Comparison of ENCODE assay signal across 1 cellular context in the genomic region with DNA sequence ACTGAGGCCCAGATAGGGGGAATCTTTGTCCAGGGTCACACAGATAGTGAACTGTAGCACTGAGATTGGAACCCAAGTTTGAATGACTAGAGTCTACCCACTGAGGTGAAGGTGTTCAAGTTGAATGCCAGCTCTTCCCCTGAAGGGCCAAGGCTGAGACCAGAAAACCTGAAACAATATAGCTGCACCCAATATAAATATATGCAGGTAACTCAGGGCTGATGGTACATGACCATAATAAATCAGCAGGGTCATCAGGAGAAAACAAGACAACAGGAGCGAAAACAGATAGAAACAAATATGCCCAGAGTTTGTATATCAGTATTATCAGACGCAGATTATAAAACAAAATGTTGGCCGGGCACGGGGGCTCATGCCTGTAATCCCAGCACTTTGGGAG.
A peak's percentile ranks its signal among the peaks of the same experiment; 100 is the strongest.
TF ChIP-seq lines count a peak whose summit lies in the region.

No MANE protein-coding gene starts in this region.

TF ChIP-seq in HepG2, 621 proteins besides CTCF, POLR2A, EP300 and RAD21 (continues in another document):
- TF ChIP-seq ELF4 (CRISPR knock-in tag; IDR thresholded peaks at IDR 0.05; ENCODE audit: borderline replicate concordance), result peak; percentile 68; the same call in 1 of the 2 replicates
- TF ChIP-seq, protein P1, sequence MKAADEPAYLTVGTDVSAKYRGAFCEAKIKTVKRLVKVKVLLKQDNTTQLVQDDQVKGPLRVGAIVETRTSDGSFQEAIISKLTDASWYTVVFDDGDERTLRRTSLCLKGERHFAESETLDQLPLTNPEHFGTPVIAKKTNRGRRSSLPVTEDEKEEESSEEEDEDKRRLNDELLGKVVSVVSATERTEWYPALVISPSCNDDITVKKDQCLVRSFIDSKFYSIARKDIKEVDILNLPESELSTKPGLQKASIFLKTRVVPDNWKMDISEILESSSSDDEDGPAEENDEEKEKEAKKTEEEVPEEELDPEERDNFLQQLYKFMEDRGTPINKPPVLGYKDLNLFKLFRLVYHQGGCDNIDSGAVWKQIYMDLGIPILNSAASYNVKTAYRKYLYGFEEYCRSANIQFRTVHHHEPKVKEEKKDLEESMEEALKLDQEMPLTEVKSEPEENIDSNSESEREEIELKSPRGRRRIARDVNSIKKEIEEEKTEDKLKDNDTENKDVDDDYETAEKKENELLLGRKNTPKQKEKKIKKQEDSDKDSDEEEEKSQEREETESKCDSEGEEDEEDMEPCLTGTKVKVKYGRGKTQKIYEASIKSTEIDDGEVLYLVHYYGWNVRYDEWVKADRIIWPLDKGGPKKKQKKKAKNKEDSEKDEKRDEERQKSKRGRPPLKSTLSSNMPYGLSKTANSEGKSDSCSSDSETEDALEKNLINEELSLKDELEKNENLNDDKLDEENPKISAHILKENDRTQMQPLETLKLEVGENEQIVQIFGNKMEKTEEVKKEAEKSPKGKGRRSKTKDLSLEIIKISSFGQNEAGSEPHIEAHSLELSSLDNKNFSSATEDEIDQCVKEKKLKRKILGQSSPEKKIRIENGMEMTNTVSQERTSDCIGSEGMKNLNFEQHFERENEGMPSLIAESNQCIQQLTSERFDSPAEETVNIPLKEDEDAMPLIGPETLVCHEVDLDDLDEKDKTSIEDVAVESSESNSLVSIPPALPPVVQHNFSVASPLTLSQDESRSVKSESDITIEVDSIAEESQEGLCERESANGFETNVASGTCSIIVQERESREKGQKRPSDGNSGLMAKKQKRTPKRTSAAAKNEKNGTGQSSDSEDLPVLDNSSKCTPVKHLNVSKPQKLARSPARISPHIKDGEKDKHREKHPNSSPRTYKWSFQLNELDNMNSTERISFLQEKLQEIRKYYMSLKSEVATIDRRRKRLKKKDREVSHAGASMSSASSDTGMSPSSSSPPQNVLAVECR (CRISPR knock-in tag; IDR thresholded peaks at IDR 0.05; ENCODE audit: borderline replicate concordance), result no peak
- TF ChIP-seq ZBTB42 (CRISPR knock-in tag; IDR thresholded peaks at IDR 0.05), result no peak
- TF ChIP-seq, protein P2, sequence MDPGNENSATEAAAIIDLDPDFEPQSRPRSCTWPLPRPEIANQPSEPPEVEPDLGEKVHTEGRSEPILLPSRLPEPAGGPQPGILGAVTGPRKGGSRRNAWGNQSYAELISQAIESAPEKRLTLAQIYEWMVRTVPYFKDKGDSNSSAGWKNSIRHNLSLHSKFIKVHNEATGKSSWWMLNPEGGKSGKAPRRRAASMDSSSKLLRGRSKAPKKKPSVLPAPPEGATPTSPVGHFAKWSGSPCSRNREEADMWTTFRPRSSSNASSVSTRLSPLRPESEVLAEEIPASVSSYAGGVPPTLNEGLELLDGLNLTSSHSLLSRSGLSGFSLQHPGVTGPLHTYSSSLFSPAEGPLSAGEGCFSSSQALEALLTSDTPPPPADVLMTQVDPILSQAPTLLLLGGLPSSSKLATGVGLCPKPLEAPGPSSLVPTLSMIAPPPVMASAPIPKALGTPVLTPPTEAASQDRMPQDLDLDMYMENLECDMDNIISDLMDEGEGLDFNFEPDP (CRISPR knock-in tag; conservative IDR thresholded peaks at IDR 0.05), result 0 out of 2 replicates have a peak, but pooled peaks have one; percentile 73
- TF ChIP-seq RARG (CRISPR knock-in tag; IDR thresholded peaks at IDR 0.05; ENCODE audit: low read depth), result no peak
- TF ChIP-seq, protein P3, sequence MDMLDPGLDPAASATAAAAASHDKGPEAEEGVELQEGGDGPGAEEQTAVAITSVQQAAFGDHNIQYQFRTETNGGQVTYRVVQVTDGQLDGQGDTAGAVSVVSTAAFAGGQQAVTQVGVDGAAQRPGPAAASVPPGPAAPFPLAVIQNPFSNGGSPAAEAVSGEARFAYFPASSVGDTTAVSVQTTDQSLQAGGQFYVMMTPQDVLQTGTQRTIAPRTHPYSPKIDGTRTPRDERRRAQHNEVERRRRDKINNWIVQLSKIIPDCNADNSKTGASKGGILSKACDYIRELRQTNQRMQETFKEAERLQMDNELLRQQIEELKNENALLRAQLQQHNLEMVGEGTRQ (IDR thresholded peaks at IDR 0.05; ENCODE audit: low read depth, low read length), result no peak
- TF ChIP-seq, protein P3 (CRISPR knock-in tag; IDR thresholded peaks at IDR 0.05; ENCODE audit: borderline replicate concordance), result peak; percentile 35; the same call in 1 of the 2 replicates
- no peak for TF ChIP-seq POLR2AphosphoS5 (IDR thresholded peaks at IDR 0.05; ENCODE audit: low read depth, low read length)
- TF ChIP-seq ZNF564 (CRISPR knock-in tag; IDR thresholded peaks at IDR 0.05), result no peak
- 0 out of 2 replicates have a peak, but pooled peaks have one; percentile 14 for TF ChIP-seq ZNF788 (CRISPR knock-in tag; IDR thresholded peaks at IDR 0.05; ENCODE audit: borderline replicate concordance)
- TF ChIP-seq, protein P4, sequence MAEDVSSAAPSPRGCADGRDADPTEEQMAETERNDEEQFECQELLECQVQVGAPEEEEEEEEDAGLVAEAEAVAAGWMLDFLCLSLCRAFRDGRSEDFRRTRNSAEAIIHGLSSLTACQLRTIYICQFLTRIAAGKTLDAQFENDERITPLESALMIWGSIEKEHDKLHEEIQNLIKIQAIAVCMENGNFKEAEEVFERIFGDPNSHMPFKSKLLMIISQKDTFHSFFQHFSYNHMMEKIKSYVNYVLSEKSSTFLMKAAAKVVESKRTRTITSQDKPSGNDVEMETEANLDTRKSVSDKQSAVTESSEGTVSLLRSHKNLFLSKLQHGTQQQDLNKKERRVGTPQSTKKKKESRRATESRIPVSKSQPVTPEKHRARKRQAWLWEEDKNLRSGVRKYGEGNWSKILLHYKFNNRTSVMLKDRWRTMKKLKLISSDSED (CRISPR knock-in tag; IDR thresholded peaks at IDR 0.05), result no peak
- peak; percentile 27 for TF ChIP-seq PRPF4 (IDR thresholded peaks at IDR 0.05; ENCODE audit: low read depth, low read length, poor library complexity, severe bottlenecking)
- peak; percentile 4; the same call in 1 of the 2 replicates for TF ChIP-seq ZNF317 (CRISPR knock-in tag; IDR thresholded peaks at IDR 0.05)
- TF ChIP-seq, protein P5, sequence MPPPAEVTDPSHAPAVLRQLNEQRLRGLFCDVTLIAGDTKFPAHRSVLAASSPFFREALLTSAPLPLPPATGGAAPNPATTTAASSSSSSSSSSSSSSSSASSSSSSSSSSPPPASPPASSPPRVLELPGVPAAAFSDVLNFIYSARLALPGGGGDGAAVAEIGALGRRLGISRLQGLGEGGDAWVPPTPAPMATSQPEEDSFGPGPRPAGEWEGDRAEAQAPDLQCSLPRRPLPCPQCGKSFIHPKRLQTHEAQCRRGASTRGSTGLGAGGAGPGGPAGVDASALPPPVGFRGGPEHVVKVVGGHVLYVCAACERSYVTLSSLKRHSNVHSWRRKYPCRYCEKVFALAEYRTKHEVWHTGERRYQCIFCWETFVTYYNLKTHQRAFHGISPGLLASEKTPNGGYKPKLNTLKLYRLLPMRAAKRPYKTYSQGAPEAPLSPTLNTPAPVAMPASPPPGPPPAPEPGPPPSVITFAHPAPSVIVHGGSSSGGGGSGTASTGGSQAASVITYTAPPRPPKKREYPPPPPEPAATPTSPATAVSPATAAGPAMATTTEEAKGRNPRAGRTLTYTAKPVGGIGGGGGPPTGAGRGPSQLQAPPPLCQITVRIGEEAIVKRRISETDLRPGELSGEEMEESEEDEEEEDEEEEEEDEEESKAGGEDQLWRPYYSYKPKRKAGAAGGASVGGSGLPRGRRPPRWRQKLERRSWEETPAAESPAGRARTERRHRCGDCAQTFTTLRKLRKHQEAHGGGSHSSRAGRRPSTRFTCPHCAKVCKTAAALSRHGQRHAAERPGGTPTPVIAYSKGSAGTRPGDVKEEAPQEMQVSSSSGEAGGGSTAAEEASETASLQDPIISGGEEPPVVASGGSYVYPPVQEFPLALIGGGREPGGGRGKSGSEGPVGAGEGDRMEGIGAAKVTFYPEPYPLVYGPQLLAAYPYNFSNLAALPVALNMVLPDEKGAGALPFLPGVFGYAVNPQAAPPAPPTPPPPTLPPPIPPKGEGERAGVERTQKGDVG (CRISPR knock-in tag; IDR thresholded peaks at IDR 0.05; ENCODE audit: borderline replicate concordance), result no peak
- no peak for TF ChIP-seq ZEB1 (IDR thresholded peaks at IDR 0.05; ENCODE audit: insufficient replicate concordance, low read depth)
- TF ChIP-seq ZNF382 (CRISPR knock-in tag; IDR thresholded peaks at IDR 0.05; ENCODE audit: borderline replicate concordance), result no peak
- TF ChIP-seq MEF2D (CRISPR knock-in tag; IDR thresholded peaks at IDR 0.05), result no peak
- no peak for TF ChIP-seq MEIS1 (CRISPR knock-in tag; IDR thresholded peaks at IDR 0.05; ENCODE audit: borderline replicate concordance)
- no peak for TF ChIP-seq MYC (CRISPR knock-in tag; IDR thresholded peaks at IDR 0.05; ENCODE audit: borderline replicate concordance)
- no peak for TF ChIP-seq RNF2 (conservative IDR thresholded peaks at IDR 0.05; ENCODE audit: low read depth)
- TF ChIP-seq ZBTB38 (CRISPR knock-in tag; IDR thresholded peaks at IDR 0.05), result peak; percentile 58
- TF ChIP-seq ZFYVE20 (CRISPR knock-in tag; IDR thresholded peaks at IDR 0.05; ENCODE audit: borderline replicate concordance, low read depth), result no peak
- TF ChIP-seq KLF9 (CRISPR knock-in tag; IDR thresholded peaks at IDR 0.05; ENCODE audit: low read depth), result no peak
- no peak for TF ChIP-seq ZFP37 (CRISPR knock-in tag; IDR thresholded peaks at IDR 0.05; ENCODE audit: borderline replicate concordance)
- TF ChIP-seq ZNF234 (CRISPR knock-in tag; conservative IDR thresholded peaks at IDR 0.05), result 0 out of 2 replicates have a peak, but pooled peaks have one; percentile 34
- TF ChIP-seq, protein P6, sequence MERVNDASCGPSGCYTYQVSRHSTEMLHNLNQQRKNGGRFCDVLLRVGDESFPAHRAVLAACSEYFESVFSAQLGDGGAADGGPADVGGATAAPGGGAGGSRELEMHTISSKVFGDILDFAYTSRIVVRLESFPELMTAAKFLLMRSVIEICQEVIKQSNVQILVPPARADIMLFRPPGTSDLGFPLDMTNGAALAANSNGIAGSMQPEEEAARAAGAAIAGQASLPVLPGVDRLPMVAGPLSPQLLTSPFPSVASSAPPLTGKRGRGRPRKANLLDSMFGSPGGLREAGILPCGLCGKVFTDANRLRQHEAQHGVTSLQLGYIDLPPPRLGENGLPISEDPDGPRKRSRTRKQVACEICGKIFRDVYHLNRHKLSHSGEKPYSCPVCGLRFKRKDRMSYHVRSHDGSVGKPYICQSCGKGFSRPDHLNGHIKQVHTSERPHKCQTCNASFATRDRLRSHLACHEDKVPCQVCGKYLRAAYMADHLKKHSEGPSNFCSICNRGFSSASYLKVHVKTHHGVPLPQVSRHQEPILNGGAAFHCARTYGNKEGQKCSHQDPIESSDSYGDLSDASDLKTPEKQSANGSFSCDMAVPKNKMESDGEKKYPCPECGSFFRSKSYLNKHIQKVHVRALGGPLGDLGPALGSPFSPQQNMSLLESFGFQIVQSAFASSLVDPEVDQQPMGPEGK (CRISPR knock-in tag; IDR thresholded peaks at IDR 0.05), result no peak
- no peak for TF ChIP-seq KLF12 (CRISPR knock-in tag; IDR thresholded peaks at IDR 0.05; ENCODE audit: borderline replicate concordance)
- TF ChIP-seq, protein P7, sequence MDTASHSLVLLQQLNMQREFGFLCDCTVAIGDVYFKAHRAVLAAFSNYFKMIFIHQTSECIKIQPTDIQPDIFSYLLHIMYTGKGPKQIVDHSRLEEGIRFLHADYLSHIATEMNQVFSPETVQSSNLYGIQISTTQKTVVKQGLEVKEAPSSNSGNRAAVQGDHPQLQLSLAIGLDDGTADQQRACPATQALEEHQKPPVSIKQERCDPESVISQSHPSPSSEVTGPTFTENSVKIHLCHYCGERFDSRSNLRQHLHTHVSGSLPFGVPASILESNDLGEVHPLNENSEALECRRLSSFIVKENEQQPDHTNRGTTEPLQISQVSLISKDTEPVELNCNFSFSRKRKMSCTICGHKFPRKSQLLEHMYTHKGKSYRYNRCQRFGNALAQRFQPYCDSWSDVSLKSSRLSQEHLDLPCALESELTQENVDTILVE (CRISPR knock-in tag; IDR thresholded peaks at IDR 0.05), result no peak
- TF ChIP-seq, protein P8, sequence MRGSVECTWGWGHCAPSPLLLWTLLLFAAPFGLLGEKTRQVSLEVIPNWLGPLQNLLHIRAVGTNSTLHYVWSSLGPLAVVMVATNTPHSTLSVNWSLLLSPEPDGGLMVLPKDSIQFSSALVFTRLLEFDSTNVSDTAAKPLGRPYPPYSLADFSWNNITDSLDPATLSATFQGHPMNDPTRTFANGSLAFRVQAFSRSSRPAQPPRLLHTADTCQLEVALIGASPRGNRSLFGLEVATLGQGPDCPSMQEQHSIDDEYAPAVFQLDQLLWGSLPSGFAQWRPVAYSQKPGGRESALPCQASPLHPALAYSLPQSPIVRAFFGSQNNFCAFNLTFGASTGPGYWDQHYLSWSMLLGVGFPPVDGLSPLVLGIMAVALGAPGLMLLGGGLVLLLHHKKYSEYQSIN (CRISPR knock-in tag; IDR thresholded peaks at IDR 0.05; ENCODE audit: borderline replicate concordance), result no peak
- no peak for TF ChIP-seq ZNF567 (CRISPR knock-in tag; IDR thresholded peaks at IDR 0.05; ENCODE audit: borderline replicate concordance)
- 0 out of 2 replicates have a peak, but pooled peaks have one; percentile 16 for TF ChIP-seq SALL1 (CRISPR knock-in tag; IDR thresholded peaks at IDR 0.05)
- 0 out of 2 replicates have a peak, but pooled peaks have one; percentile 5 for TF ChIP-seq ZNF598 (CRISPR knock-in tag; IDR thresholded peaks at IDR 0.05; ENCODE audit: borderline replicate concordance)
- 0 out of 2 replicates have a peak, but pooled peaks have one; percentile 29 for TF ChIP-seq ZBTB21 (CRISPR knock-in tag; IDR thresholded peaks at IDR 0.05)
- TF ChIP-seq GLI4 (CRISPR knock-in tag; IDR thresholded peaks at IDR 0.05; ENCODE audit: borderline replicate concordance), result 0 out of 2 replicates have a peak, but pooled peaks have one; percentile 63
- TF ChIP-seq, protein P9, sequence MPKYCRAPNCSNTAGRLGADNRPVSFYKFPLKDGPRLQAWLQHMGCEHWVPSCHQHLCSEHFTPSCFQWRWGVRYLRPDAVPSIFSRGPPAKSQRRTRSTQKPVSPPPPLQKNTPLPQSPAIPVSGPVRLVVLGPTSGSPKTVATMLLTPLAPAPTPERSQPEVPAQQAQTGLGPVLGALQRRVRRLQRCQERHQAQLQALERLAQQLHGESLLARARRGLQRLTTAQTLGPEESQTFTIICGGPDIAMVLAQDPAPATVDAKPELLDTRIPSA (CRISPR knock-in tag; IDR thresholded peaks at IDR 0.05; ENCODE audit: borderline replicate concordance), result no peak
- TF ChIP-seq, protein P10, sequence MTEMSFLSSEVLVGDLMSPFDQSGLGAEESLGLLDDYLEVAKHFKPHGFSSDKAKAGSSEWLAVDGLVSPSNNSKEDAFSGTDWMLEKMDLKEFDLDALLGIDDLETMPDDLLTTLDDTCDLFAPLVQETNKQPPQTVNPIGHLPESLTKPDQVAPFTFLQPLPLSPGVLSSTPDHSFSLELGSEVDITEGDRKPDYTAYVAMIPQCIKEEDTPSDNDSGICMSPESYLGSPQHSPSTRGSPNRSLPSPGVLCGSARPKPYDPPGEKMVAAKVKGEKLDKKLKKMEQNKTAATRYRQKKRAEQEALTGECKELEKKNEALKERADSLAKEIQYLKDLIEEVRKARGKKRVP (CRISPR knock-in tag; IDR thresholded peaks at IDR 0.05), result 0 out of 4 replicates have a peak, but pooled peaks of 1 of the 2 experiments have one; percentile 20
